19 cellular contexts compared by ENCODE assay signal in genomic region chr6:100467144-100468012, GRCh38. TPM values are rescaled to one million over a fixed set of nuclear protein-coding genes. Genes with fewer than 3 reads are reported as not detected.
A peak's percentile ranks its signal among the peaks of the same experiment; 100 is the strongest.
DNase-seq lines count a peak whose midpoint lies in the region; ATAC-seq and TF ChIP-seq lines count a peak whose summit lies in the region.
"Had no signal": no experiment of that assay in that cellular context is flagged by ENCODE, and none has a peak within 500 bp of the region (broad histone marks: within the 10 kb centered on the region; RNA-seq: fewer than 3 reads in every experiment).

No MANE protein-coding gene starts in this region.

- WGBS in neuronal stem cell (ENCODE audit: extremely low coverage in 2 of 2, insufficient read length in 2 of 2, insufficient replicate concordance in 1 of 2), 2 donors: no CpG with 5 or more reads among the region's 48 CpGs
- WGBS in sigmoid colon, 2 donors: 9 to 15% methylated on average over 48 of the region's 48 CpGs

- no peaks in the 10 kb centered on the region for H3K9me2 ChIP-seq in OCI-LY1 (ENCODE audit: low read depth, low read length)

- H3F3A ChIP-seq in OCI-LY1 (ENCODE audit: insufficient read depth, low read length): no peaks in the 10 kb centered on the region

- H3K9ac ChIP-seq in ES-I3 (ENCODE audit: low read depth, low read length) (peak overlapping the region; percentile 6; the same call in 1 of the 2 replicates), OCI-LY1 (ENCODE audit: low read length) (no peak overlapping the region), neuronal stem cell (ENCODE audit: low read depth, low read length, poor library complexity) (no peak overlapping the region)

- no peak for ATAC-seq in HG03469 (IDR thresholded peaks at IDR 0.05; ENCODE audit: unreplicated experiment)
- ATAC-seq in GM21576 (IDR thresholded peaks at IDR 0.05; ENCODE audit: unreplicated experiment): no peak
- ATAC-seq: HCT116 had no signal

- peaks cover 24% of the 10 kb centered on the region; the same call in 1 of the 2 replicates for H3K4me1 ChIP-seq in ES-I3 (ENCODE audit: insufficient read depth, low read length)
- H3K4me1 ChIP-seq in OCI-LY1 (ENCODE audit: insufficient read depth, low read length, severe bottlenecking): peaks cover 28% of the 10 kb centered on the region
- H3K4me1 ChIP-seq in neuronal stem cell (ENCODE audit: control insufficient read depth in 2 of 2, insufficient read depth in 1 of 2, low read depth in 1 of 2, low read length in 2 of 2): peaks cover 0 to 2% of the 10 kb centered on the region in 2 donors
- peaks cover 0 to 31% (median 20%) of the 10 kb centered on the region in 4 donors for H3K4me1 ChIP-seq in sigmoid colon

- no peak for TF ChIP-seq EP300 in sigmoid colon (IDR thresholded peaks at IDR 0.05)

- intact Hi-C loops in sigmoid colon (cut with DNase I): no loop called here

- H3K27ac ChIP-seq in OCI-LY1 (ENCODE audit: low read depth, low read length, poor library complexity, severe bottlenecking) (no peak overlapping the region), neuronal stem cell (replicated peaks; ENCODE audit: low read length) (no peak overlapping the region), sigmoid colon (no peak overlapping the region)
- H3K27ac ChIP-seq: adrenal gland, cardiac muscle cell, dorsolateral prefrontal cortex, ovary, thyroid gland had no signal

- H3K36me3 ChIP-seq in ES-I3 (ENCODE audit: insufficient read depth, low read length) (no peaks in the 10 kb centered on the region), OCI-LY1 (ENCODE audit: insufficient read depth, low read length) (no peaks in the 10 kb centered on the region), neuronal stem cell (replicated peaks in 1 of 2; ENCODE audit: control insufficient read depth in 2 of 2, insufficient read depth in 2 of 2, low read length in 2 of 2) (no peaks in the 10 kb centered on the region), sigmoid colon (no peaks in the 10 kb centered on the region)
- H3K36me3 ChIP-seq: adrenal gland, cardiac muscle cell, ovary, thyroid gland had no signal

- H3K79me1 ChIP-seq in neuronal stem cell (ENCODE audit: low read depth, low read length): no peaks in the 10 kb centered on the region

- H3K27me3 ChIP-seq in OCI-LY1 (ENCODE audit: insufficient read depth, low read length) (no peaks in the 10 kb centered on the region), neuronal stem cell (ENCODE audit: control insufficient read depth in 3 of 3, insufficient read depth in 3 of 3, low read depth in 1 of 3, low read length in 3 of 3) (peaks cover 41 to 100% (median 82%) of the 10 kb centered on the region in 3 experiments), sigmoid colon (peaks cover 68 to 98% (median 86%) of the 10 kb centered on the region in 3 donors)
- H3K27me3 ChIP-seq: ovary had no signal

- H4K91ac ChIP-seq in neuronal stem cell (ENCODE audit: low read depth, low read length, poor library complexity): no peak overlapping the region

- DNase-seq in neuronal stem cell (ENCODE audit: low spot score) (no peak), Kasumi-1 (lab: John Stamatoyannopoulos, UW) (no peak), sigmoid colon (no peak)
- DNase-seq: activated CD4-positive, alpha-beta T cell treated with anti-CD3 and anti-CD28 coated beads, Interleukin-2, amount 50 U/mL, for 4 hours; adrenal gland; dorsolateral prefrontal cortex; GF-D8; midbrain; NCI-H1092 treated with DMSO at 0.1 percent for 48 hours; ovary; small intestine; thyroid gland had no signal

- H3K4me3 ChIP-seq in OCI-LY1 (ENCODE audit: low read depth, low read length, poor library complexity, severe bottlenecking) (peak overlapping the region; percentile 25), iPS-18c (ENCODE audit: insufficient read depth, low read depth, low read length) (peak overlapping the region; percentile 16; the same call in 1 of the 2 replicates), neuronal stem cell (ENCODE audit: low read length in 2 of 2) (no peak overlapping the region), sigmoid colon (no peak overlapping the region)
- H3K4me3 ChIP-seq: adrenal gland, cardiac muscle cell, dorsolateral prefrontal cortex, ovary, thyroid gland had no signal

- H3K79me2 ChIP-seq in OCI-LY1 (ENCODE audit: insufficient read depth, low read length): no peaks in the 10 kb centered on the region

- H2BK120ac ChIP-seq in neuronal stem cell (ENCODE audit: low read depth, low read length): no peak overlapping the region

- H3K9me3 ChIP-seq in ES-I3 (ENCODE audit: control insufficient read depth, insufficient read depth, low read length): no peaks in the 10 kb centered on the region
- peaks cover 7% of the 10 kb centered on the region for H3K9me3 ChIP-seq in OCI-LY1 (ENCODE audit: low read length)
- H3K9me3 ChIP-seq in iPS-18c (ENCODE audit: control insufficient read depth, insufficient read depth, low read length): no peaks in the 10 kb centered on the region
- no peaks in the 10 kb centered on the region for H3K9me3 ChIP-seq in neuronal stem cell (replicated peaks in 1 of 2; ENCODE audit: control insufficient read depth in 2 of 2, insufficient read depth in 1 of 2, low read depth in 1 of 2, low read length in 2 of 2)
- H3K9me3 ChIP-seq in sigmoid colon: peaks cover 0 to 5% (median 0%) of the 10 kb centered on the region in 4 donors
- H3K9me3 ChIP-seq: adrenal gland, ovary, thyroid gland had no signal

- H3K4ac ChIP-seq in neuronal stem cell (ENCODE audit: low read length): no peak overlapping the region

- H3K14ac ChIP-seq in neuronal stem cell (ENCODE audit: low read length): no peak overlapping the region

- no peak for TF ChIP-seq POLR2A in sigmoid colon (IDR thresholded peaks at IDR 0.05)

- H4K20me1 ChIP-seq in OCI-LY1 (ENCODE audit: insufficient read depth, low read length): no peaks in the 10 kb centered on the region

- TF ChIP-seq CTCF in OCI-LY1 (IDR thresholded peaks at IDR 0.05; ENCODE audit: low read length): no peak
- TF ChIP-seq CTCF in sigmoid colon (IDR thresholded peaks at IDR 0.05): no peak

- peak overlapping the region; percentile 21 for H3K18ac ChIP-seq in neuronal stem cell (ENCODE audit: low read length)

- H2BK5ac ChIP-seq in neuronal stem cell (ENCODE audit: low read length): no peak overlapping the region

- peak overlapping the region; percentile 50 for H3K23ac ChIP-seq in neuronal stem cell (ENCODE audit: low read depth, low read length, poor library complexity)

- no peak overlapping the region for H2AFZ ChIP-seq in OCI-LY1 (ENCODE audit: low read length)
- no peak overlapping the region for H2AFZ ChIP-seq in neuronal stem cell (ENCODE audit: low read length)

- no peak overlapping the region for H4K8ac ChIP-seq in neuronal stem cell (ENCODE audit: low read depth, low read length)

- H2AK5ac ChIP-seq in neuronal stem cell (ENCODE audit: low read depth, low read length): peak overlapping the region; percentile 26

- peak overlapping the region; percentile 44 for H2BK15ac ChIP-seq in neuronal stem cell (ENCODE audit: low read length)

- H3K4me2 ChIP-seq in OCI-LY1 (ENCODE audit: low read length): peak overlapping the region; percentile 34; the same call in 1 of the 2 replicates
- H3K4me2 ChIP-seq in neuronal stem cell (ENCODE audit: insufficient read depth, low read length, poor library complexity, severe bottlenecking): no peak overlapping the region

- H2BK12ac ChIP-seq in neuronal stem cell (ENCODE audit: low read length): no peak overlapping the region

RNA-seq across cellular contexts. Expression of gene SIM1, which starts 2.7 kb away (rescaled TPM):
- not detected for polyA plus RNA-seq in neuronal stem cell (2013, experiment 1 of 2)
- polyA plus RNA-seq in neuronal stem cell (2013, experiment 2 of 2): not detected
- not detected for total RNA-seq in sigmoid colon
- polyA plus RNA-seq in sigmoid colon: not detected
- total RNA-seq: adrenal gland, cardiac muscle cell, dorsolateral prefrontal cortex, thyroid gland had no signal
- polyA plus RNA-seq: adrenal gland, cardiac muscle cell, ovary, small intestine had no signal

Comparison
In these comparisons a context has a peak if more than half of its experiments do, and no peak if none do; other contexts are left out.
1. H3K4me3 ChIP-seq: peak in OCI-LY1 (single experiment) and iPS-18c (single experiment); none in neuronal stem cell (0 of 2) and sigmoid colon (0 of 4).